In the genomic region with DNA sequence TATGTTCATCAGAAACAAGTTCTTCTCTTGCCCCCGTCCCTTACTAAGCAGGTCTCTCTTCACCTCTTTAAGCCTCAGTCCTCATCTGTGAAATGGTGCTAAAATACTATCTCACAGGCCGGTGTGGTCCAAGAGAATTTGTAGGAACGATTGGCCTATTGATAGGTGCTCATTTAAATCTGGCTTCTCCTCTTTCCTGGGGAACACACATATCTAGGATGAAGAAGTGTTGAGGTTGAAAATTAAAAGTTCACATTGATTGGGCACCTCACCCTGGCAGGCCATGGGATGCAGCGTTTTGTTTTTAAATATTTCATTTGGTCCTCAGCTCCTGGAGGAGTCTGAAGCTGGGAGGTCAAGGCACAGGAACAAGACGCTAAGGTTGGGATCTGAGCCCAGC, we compare ENCODE assay signal across 35 cellular contexts. TPM values are rescaled to one million over a fixed set of nuclear protein-coding genes. Genes with fewer than 3 reads are reported as not detected.
DNase-seq lines count a peak whose midpoint lies in the region; ATAC-seq and TF ChIP-seq lines count a peak whose summit lies in the region.
"Had no signal": no experiment of that assay in that cellular context is flagged by ENCODE, and none has a peak within 500 bp of the region (broad histone marks: within the 10 kb centered on the region; RNA-seq: fewer than 3 reads in every experiment).

No MANE protein-coding gene starts in this region.

- H3K36me3 ChIP-seq in BLaER1: peaks cover 18% of the 10 kb centered on the region
- peaks cover 0 to 19% (median 13%) of the 10 kb centered on the region in 11 experiments; a peak in 9 of 22 replicates for H3K36me3 ChIP-seq in BLaER1 treated with 17β-estradiol and CSF1 and Interleukin-3, amounts not matched to agents 10 nM and 100 nM
- H3K36me3 ChIP-seq in HEK293 (ENCODE audit: control insufficient read depth in 2 of 2, insufficient read depth in 1 of 2, low read length in 2 of 2): no peaks in the 10 kb centered on the region
- no peaks in the 10 kb centered on the region for H3K36me3 ChIP-seq in osteoblast (ENCODE audit: insufficient read depth, low read length)
- H3K36me3 ChIP-seq: BE2C had no signal

- no peak overlapping the region for H3K9ac ChIP-seq in BLaER1
- no peak overlapping the region for H3K9ac ChIP-seq in BLaER1 treated with 17β-estradiol and CSF1 and Interleukin-3, amounts not matched to agents 10 nM and 100 nM

- intact Hi-C loops in posterior cingulate gyrus (cut with DNase I): no loop called here

- no peaks in the 10 kb centered on the region for H4K20me1 ChIP-seq in BLaER1
- H4K20me1 ChIP-seq in BLaER1 treated with 17β-estradiol and CSF1 and Interleukin-3, amounts not matched to agents 10 nM and 100 nM: peaks cover 0 to 6% (median 0%) of the 10 kb centered on the region in 11 experiments; a peak in 2 of 22 replicates
- H4K20me1 ChIP-seq in osteoblast (ENCODE audit: insufficient read depth, low read length): no peaks in the 10 kb centered on the region

- no peaks in the 10 kb centered on the region for H3K79me2 ChIP-seq in osteoblast (ENCODE audit: insufficient read depth, low read length)

- H3K27me3 ChIP-seq in BLaER1: no peaks in the 10 kb centered on the region
- H3K27me3 ChIP-seq in BLaER1 treated with 17β-estradiol and CSF1 and Interleukin-3, amounts not matched to agents 10 nM and 100 nM: no peaks in the 10 kb centered on the region
- peaks cover 12% of the 10 kb centered on the region for H3K27me3 ChIP-seq in osteoblast (ENCODE audit: insufficient read depth, low read length)
- H3K27me3 ChIP-seq: BE2C had no signal

- H3K9me3 ChIP-seq in BLaER1: no peaks in the 10 kb centered on the region
- H3K9me3 ChIP-seq in BLaER1 treated with 17β-estradiol and CSF1 and Interleukin-3, amounts not matched to agents 10 nM and 100 nM (replicated peaks in 1 of 11): no peaks in the 10 kb centered on the region
- H3K9me3 ChIP-seq in HEK293 (ENCODE audit: control insufficient read depth, insufficient read depth, low read depth, low read length): no peaks in the 10 kb centered on the region
- H3K9me3 ChIP-seq in osteoblast (ENCODE audit: low read depth, low read length): no peaks in the 10 kb centered on the region
- H3K9me3 ChIP-seq: A549, BE2C, Caco-2 had no signal

- DNase-seq in osteoblast (ENCODE audit: insufficient read length, low spot score, missing footprints) (peak; percentile 76), NCI-H748 treated with DMSO at 0.1 percent for 48 hours (lab: John Stamatoyannopoulos, UW) (no peak), NCI-H1694 treated with DMSO at 0.1 percent for 48 hours (lab: John Stamatoyannopoulos, UW) (no peak), posterior cingulate gyrus (no peak)
- DNase-seq: 8988T; ACHN; AML-193; BE2C; Caco-2; Calu3; CD4-positive, alpha-beta memory T cell; CD4-positive, alpha-beta T cell; CD4-positive, CD25-positive, alpha-beta regulatory T cell; CD8-positive, alpha-beta memory T cell; CD8-positive, alpha-beta T cell; COR-L47; DMS 273 treated with DMSO at 0.1 percent for 48 hours; DMS153; DMS53; DMS79; DMS79 treated with DMSO at 0.1 percent for 48 hours; DND-41; EL had no signal

- TF ChIP-seq CTCF in HEK293 (tag by site-specific recombination; IDR thresholded peaks at IDR 0.05) (no peak), osteoblast (IDR thresholded peaks at IDR 0.05; ENCODE audit: extremely low read depth, low read depth, low read length) (no peak)

- H2AFZ ChIP-seq in osteoblast (ENCODE audit: low read length): no peak overlapping the region

- POLR2A ChIA-PET in HEK293 (lab: Yijun Ruan, JAX): no interaction called here

- H3K27ac ChIP-seq in BLaER1 (no peak overlapping the region), HEK293 (ENCODE audit: extremely low read depth, low read depth, low read length) (no peak overlapping the region), osteoblast (ENCODE audit: low read depth, low read length) (no peak overlapping the region)
- H3K27ac ChIP-seq in BLaER1 treated with 17β-estradiol and CSF1 and Interleukin-3, amounts not matched to agents 10 nM and 100 nM: no peak overlapping the region
- H3K27ac ChIP-seq: 22Rv1, A549, C4-2B had no signal

- H3K4me3 ChIP-seq in BLaER1 (no peak overlapping the region), HEK293 (ENCODE audit: low read depth, low read length) (no peak overlapping the region), osteoblast (ENCODE audit: insufficient read depth, low read length) (no peak overlapping the region)
- no peak overlapping the region for H3K4me3 ChIP-seq in BLaER1 treated with 17β-estradiol and CSF1 and Interleukin-3, amounts not matched to agents 10 nM and 100 nM
- H3K4me3 ChIP-seq: A549 had no signal

- H3K4me2 ChIP-seq in BLaER1 (peak overlapping the region; percentile 78; the same call in 1 of the 2 replicates), osteoblast (ENCODE audit: insufficient read depth, low read length) (no peak overlapping the region)
- peak overlapping the region in 8 of 11 experiments; percentile 37 to 83 (median 73); a peak in 12 of 22 replicates for H3K4me2 ChIP-seq in BLaER1 treated with 17β-estradiol and CSF1 and Interleukin-3, amounts not matched to agents 10 nM and 100 nM
- H3K4me2 ChIP-seq: A549 had no signal

- no peak for ATAC-seq in HG03196 (IDR thresholded peaks at IDR 0.05; ENCODE audit: unreplicated experiment)
- ATAC-seq: A549; CD8-positive, alpha-beta T cell had no signal

- CTCF ChIA-PET in HEK293 (lab: Yijun Ruan, JAX): interaction anchor here (0.8 to 1.0 kb wide), 2 partner anchors 16 to 65 kb away, joined by 3 read pairs; no protein-coding TSS in a partner anchor

- H3K4me1 ChIP-seq in BLaER1: peaks cover 35% of the 10 kb centered on the region
- peaks cover 11 to 53% (median 39%) of the 10 kb centered on the region in 10 experiments for H3K4me1 ChIP-seq in BLaER1 treated with 17β-estradiol and CSF1 and Interleukin-3, amounts not matched to agents 10 nM and 100 nM
- H3K4me1 ChIP-seq in HEK293 (ENCODE audit: control insufficient read depth, insufficient read depth, low read length): no peaks in the 10 kb centered on the region
- H3K4me1 ChIP-seq in osteoblast (ENCODE audit: insufficient read depth, low read length): no peaks in the 10 kb centered on the region
- H3K4me1 ChIP-seq: A549, BE2C, Caco-2 had no signal

TF ChIP-seq in HEK293, 187 proteins besides CTCF, POLR2A, EP300 and RAD21:
- TF ChIP-seq ZBTB8A (tag by site-specific recombination; IDR thresholded peaks at IDR 0.05): no peak
- TF ChIP-seq ZNF664 (tag by site-specific recombination; IDR thresholded peaks at IDR 0.05): peak; percentile 61
- TF ChIP-seq ZNF596 (tag by site-specific recombination; IDR thresholded peaks at IDR 0.05): no peak
- no peak for TF ChIP-seq ZNF561 (tag by site-specific recombination; IDR thresholded peaks at IDR 0.05; ENCODE audit: borderline replicate concordance)

RNA-seq across cellular contexts. Expression of a gene that starts 8.9 kb away (rescaled TPM):
- not detected in 2 replicates for total RNA-seq in osteoblast
- total RNA-seq: A172; A673; B cell; Caco-2; Calu3; CD4-positive, alpha-beta memory T cell; CD4-positive, alpha-beta T cell; CD4-positive, CD25-positive, alpha-beta regulatory T cell; CD8-positive, alpha-beta memory T cell; CD8-positive, alpha-beta T cell; Daoy; G401 had no signal

RNA-seq across cellular contexts. Expression of a gene that starts 34.0 kb away (rescaled TPM):
- 28.6 and 31.8 TPM in 2 replicates for total RNA-seq in osteoblast
